ENCODE assay signal across 20 cellular contexts in genomic region chr4:76939184-76939583, GRCh38.
"Had no signal": no experiment of that assay in that cellular context is flagged by ENCODE, and none has a peak within 500 bp of the region (broad histone marks: within the 10 kb centered on the region; RNA-seq: fewer than 3 reads in every experiment).

No MANE protein-coding gene starts in this region.

- DNase-seq: stimulated activated CD4-positive, alpha-beta T cell treated with anti-CD3 and anti-CD28 coated beads, Interleukin-2, amount 100 ng/mL, for 48 hours; stimulated activated CD4-positive, alpha-beta T cell treated with anti-CD3 and anti-CD28 coated beads, Interleukin-4, amount 100 ng/mL, for 1 hour; stimulated activated CD4-positive, alpha-beta T cell treated with anti-CD3 and anti-CD28 coated beads, Interleukin-4, amount 100 ng/mL, for 24 hours; stimulated activated CD4-positive, alpha-beta T cell treated with anti-CD3 and anti-CD28 coated beads, Interleukin-4, amount 100 ng/mL, for 4 hours; stimulated activated CD8-positive, alpha-beta memory T cell treated with anti-CD3 and anti-CD28 coated beads, Interleukin-4, amount 100 ng/mL, for 48 hours; stimulated activated naive B cell treated with anti-CD40 and anti-IgM and Interleukin-4, amounts not matched to agents 10 μg/mL and 1 μg/mL and 100 μg/mL, for 72 hours; stimulated activated naive CD4-positive, alpha-beta T cell; stimulated activated naive CD4-positive, alpha-beta T cell treated with Interleukin-2 at 50 U/mL for 16 hours; stimulated activated naive CD8-positive, alpha-beta T cell treated with anti-CD3 and anti-CD28 coated beads, Interleukin-15, amount 100 ng/mL, for 72 hours; stimulated activated naive CD8-positive, alpha-beta T cell treated with anti-CD3 and anti-CD28 coated beads, Interleukin-15, Interleukin-2, amounts not matched to agents 100 U/mL and 50 U/mL, for 24 hours; stomach; substantia nigra; testis; thyroid gland; tibial artery; transverse colon; trophoblast cell; upper lobe of left lung; upper lobe of right lung; uterus had no signal
